26 cellular contexts compared by ENCODE assay signal in the genomic region with DNA sequence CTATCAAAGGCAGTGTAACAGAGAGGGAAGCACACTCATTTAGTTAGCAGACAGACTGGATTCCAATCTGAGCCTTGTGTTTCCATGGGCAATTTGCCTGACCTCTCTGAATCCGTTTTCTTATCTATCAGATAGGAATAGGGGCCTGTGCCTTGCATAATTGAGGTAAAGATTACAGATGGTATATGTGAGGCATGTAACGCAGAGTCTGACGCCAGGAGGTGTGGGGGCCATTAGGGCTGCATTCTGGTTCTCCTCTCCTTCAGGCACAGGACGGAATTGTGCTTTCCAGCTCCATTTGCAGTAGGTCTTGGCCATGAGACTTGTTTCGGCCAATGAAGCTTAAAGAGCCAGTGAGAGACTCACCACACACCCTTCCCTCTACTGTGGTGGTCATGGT.
"Had no signal": no experiment of that assay in that cellular context is flagged by ENCODE, and none has a peak within 500 bp of the region (broad histone marks: within the 10 kb centered on the region; RNA-seq: fewer than 3 reads in every experiment).

No MANE protein-coding gene starts in this region.

- H3K4me3 ChIP-seq: esophagus squamous epithelium, lower lobe of right lung, right lobe of liver, thyroid gland, upper lobe of left lung had no signal

- DNase-seq: cerebellar nuclear complex; cortex of kidney; effector memory CD8-positive, alpha-beta T cell; erythroblast; esophagus squamous epithelium; hypothalamus; immature natural killer cell; islet precursor cell; kidney glomerular epithelial cell; left colon; left ventricle myocardium superior; lower lobe of right lung; right lobe of liver; small intestine; stimulated activated CD4-positive, alpha-beta T cell treated with anti-CD3 and anti-CD28 coated beads, Interleukin-12 subunit alpha, Interleukin-12 subunit beta, amount 100 ng/mL, for 4 hours; stimulated activated CD4-positive, alpha-beta T cell treated with anti-CD3 and anti-CD28 coated beads, Interleukin-2, amount 100 ng/mL, for 24 hours; stimulated activated CD4-positive, alpha-beta T cell treated with anti-CD3 and anti-CD28 coated beads, Interleukin-4, amount 100 ng/mL, for 24 hours; stimulated activated naive B cell treated with anti-CD40 and anti-IgM and Interleukin-4, amounts not matched to agents 10 μg/mL and 1 μg/mL and 100 μg/mL, for 72 hours; upper lobe of left lung had no signal

- H3K36me3 ChIP-seq: esophagus squamous epithelium, lower lobe of right lung, neutrophil, right lobe of liver, thyroid gland, upper lobe of left lung had no signal

- H3K27me3 Mint-ChIP-seq: effector memory CD8-positive, alpha-beta T cell; natural killer cell treated with Interleukin-12 subunit alpha and Interleukin-12 subunit beta and Interleukin-15 and Interleukin-18, amount 100 ng/mL, for 72 hours; progenitor cell of endocrine pancreas; stimulated activated naive B cell treated with anti-CD40 and anti-IgM and Interleukin-4, amounts not matched to agents 10 μg/mL and 1 μg/mL and 100 μg/mL, for 72 hours; stimulated activated naive CD8-positive, alpha-beta T cell treated with anti-CD3 and anti-CD28 coated beads, Interleukin-15, Interleukin-2, amounts not matched to agents 100 ng/mL and 50 ng/mL, for 24 hours had no signal

- H3K27me3 ChIP-seq: esophagus squamous epithelium, neutrophil, right lobe of liver, thyroid gland, upper lobe of left lung had no signal

- H3K27ac Mint-ChIP-seq: effector memory CD8-positive, alpha-beta T cell; immature natural killer cell; natural killer cell treated with Interleukin-12 subunit alpha and Interleukin-12 subunit beta and Interleukin-15 and Interleukin-18, amount 100 ng/mL, for 72 hours; progenitor cell of endocrine pancreas; stimulated activated naive B cell treated with anti-CD40 and anti-IgM and Interleukin-4, amounts not matched to agents 10 μg/mL and 1 μg/mL and 100 μg/mL, for 72 hours; stimulated activated naive CD8-positive, alpha-beta T cell treated with anti-CD3 and anti-CD28 coated beads, Interleukin-15, Interleukin-2, amounts not matched to agents 100 ng/mL and 50 ng/mL, for 24 hours had no signal

- H3K36me3 Mint-ChIP-seq: natural killer cell treated with Interleukin-12 subunit alpha and Interleukin-12 subunit beta and Interleukin-15 and Interleukin-18, amount 100 ng/mL, for 72 hours; stimulated activated naive B cell treated with anti-CD40 and anti-IgM and Interleukin-4, amounts not matched to agents 10 μg/mL and 1 μg/mL and 100 μg/mL, for 72 hours had no signal

- ATAC-seq: effector memory CD8-positive, alpha-beta T cell; left colon; lower lobe of right lung; natural killer cell treated with Interleukin-12 subunit alpha and Interleukin-12 subunit beta and Interleukin-15 and Interleukin-18, amount 100 ng/mL, for 72 hours; stimulated activated naive B cell treated with anti-CD40 and anti-IgM and Interleukin-4, amounts not matched to agents 10 μg/mL and 1 μg/mL and 100 μg/mL, for 72 hours had no signal

- H3K4me3 Mint-ChIP-seq: effector memory CD8-positive, alpha-beta T cell; immature natural killer cell; natural killer cell treated with Interleukin-12 subunit alpha and Interleukin-12 subunit beta and Interleukin-15 and Interleukin-18, amount 100 ng/mL, for 72 hours; neural crest cell; stimulated activated naive B cell treated with anti-CD40 and anti-IgM and Interleukin-4, amounts not matched to agents 10 μg/mL and 1 μg/mL and 100 μg/mL, for 72 hours; stimulated activated naive CD8-positive, alpha-beta T cell treated with anti-CD3 and anti-CD28 coated beads, Interleukin-15, Interleukin-2, amounts not matched to agents 100 ng/mL and 50 ng/mL, for 24 hours had no signal

- H3K9me3 Mint-ChIP-seq: immature natural killer cell; natural killer cell treated with Interleukin-12 subunit alpha and Interleukin-12 subunit beta and Interleukin-15 and Interleukin-18, amount 100 ng/mL, for 72 hours; stimulated activated naive CD8-positive, alpha-beta T cell treated with anti-CD3 and anti-CD28 coated beads, Interleukin-15, Interleukin-2, amounts not matched to agents 100 ng/mL and 50 ng/mL, for 24 hours had no signal

- H3K27ac ChIP-seq: esophagus squamous epithelium, lower lobe of right lung, neutrophil, parathyroid adenoma, right lobe of liver, thyroid gland had no signal

- H2AFZ ChIP-seq: parathyroid adenoma had no signal

- H3K9me3 ChIP-seq: esophagus squamous epithelium, lower lobe of right lung, neutrophil, right lobe of liver, thyroid gland, upper lobe of left lung had no signal

- H3K4me1 ChIP-seq: right lobe of liver had no signal

- H3K4me1 Mint-ChIP-seq: immature natural killer cell; stimulated activated naive B cell treated with anti-CD40 and anti-IgM and Interleukin-4, amounts not matched to agents 10 μg/mL and 1 μg/mL and 100 μg/mL, for 72 hours had no signal

- H3K9ac ChIP-seq: parathyroid adenoma had no signal
